8 cellular contexts compared by ENCODE assay signal in the genomic region with DNA sequence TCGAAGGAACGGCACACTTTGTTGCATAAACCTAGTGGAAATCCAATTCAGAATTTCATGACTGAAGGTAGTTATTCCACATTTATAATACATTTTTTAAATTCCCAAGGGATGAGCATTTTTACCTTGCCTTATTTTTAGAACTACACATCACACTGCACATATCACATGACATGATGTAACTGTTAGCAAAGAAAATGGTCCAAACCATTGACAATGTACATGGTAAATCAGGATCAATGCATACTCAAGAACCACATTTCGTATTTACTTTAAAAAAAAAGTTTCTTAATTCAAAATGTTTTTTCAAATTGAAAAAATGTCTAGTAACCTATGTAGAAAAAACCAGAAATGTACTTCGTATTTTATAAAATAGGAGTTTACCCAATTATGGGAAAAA. TPM values are rescaled to one million over a fixed set of nuclear protein-coding genes. Genes with fewer than 3 reads are reported as not detected.
DNase-seq lines count a peak whose midpoint lies in the region; ATAC-seq, FAIRE-seq and TF ChIP-seq lines count a peak whose summit lies in the region.

No MANE protein-coding gene starts in this region.

- H3K4me1 ChIP-seq in RWPE2 (ENCODE audit: insufficient read depth, poor library complexity, severe bottlenecking) (peaks cover 30% of the 10 kb centered on the region), pancreas (peaks cover 27 to 65% (median 54%) of the 10 kb centered on the region in 3 donors)

- DNase-seq in RWPE2 (ENCODE audit: low spot score) (no peak), epithelial cell of esophagus (ENCODE audit: low read depth) (peak; percentile 40), pancreas (no peak), DMS53 (lab: John Stamatoyannopoulos, UW) (no peak), activated gamma-delta T cell treated with Interleukin-2 at 50 U/mL for 16 hours (no peak)
- DNase-seq in activated effector memory CD4-positive, alpha-beta T cell treated with Interleukin-2 at 50 U/mL for 16 hours = no peak

- H3K27ac ChIP-seq in RWPE2 (ENCODE audit: poor library complexity, severe bottlenecking) (peak overlapping the region; percentile 5), pancreas (peak overlapping the region in 2 of 4 donors; percentile 100)

- FAIRE-seq in pancreas (lab: Jason Lieb, UNC) = no peak

- intact Hi-C loops in pancreas (cut with DNase I) = no loop called here

- H3K9me3 ChIP-seq in RWPE2 (ENCODE audit: severe bottlenecking) = no peaks in the 10 kb centered on the region
- H3K9me3 ChIP-seq in pancreas = no peaks in the 10 kb centered on the region

- WGBS in pancreas, 2 donors = 9 to 10% methylated on average over 4 of the region's 4 CpGs

- ATAC-seq in RWPE2 (ENCODE audit: low read depth) (no peak), pancreas (no peak), GM18868 (IDR thresholded peaks at IDR 0.05; ENCODE audit: unreplicated experiment) (no peak)

- H3K4me3 ChIP-seq in GM08714 (ENCODE audit: low read length) (peak overlapping the region; percentile 98; the same call in 1 of the 2 replicates), RWPE2 (ENCODE audit: severe bottlenecking) (peak overlapping the region; percentile 60), epithelial cell of esophagus (ENCODE audit: low read length) (peak overlapping the region; percentile 93), pancreas (peak overlapping the region in 3 of 4 donors; percentile 86 to 94 (median 91))

- TF ChIP-seq CTCF in RWPE2 (IDR thresholded peaks at IDR 0.05; ENCODE audit: poor library complexity, severe bottlenecking) (no peak), epithelial cell of esophagus (IDR thresholded peaks at IDR 0.05; ENCODE audit: insufficient read depth, low read depth, low read length, missing control alignments) (no peak), pancreas (IDR thresholded peaks at IDR 0.05) (no peak)

- peaks cover 11% of the 10 kb centered on the region for H3K36me3 ChIP-seq in RWPE2 (ENCODE audit: low read depth)
- no peaks in the 10 kb centered on the region for H3K36me3 ChIP-seq in pancreas

- no peaks in the 10 kb centered on the region for H3K27me3 ChIP-seq in RWPE2 (ENCODE audit: insufficient read depth, poor library complexity, severe bottlenecking)
- H3K27me3 ChIP-seq in pancreas = no peaks in the 10 kb centered on the region

RNA-seq across cellular contexts. Expression of gene KANSL1, which starts 2.5 kb away (rescaled TPM):
- total RNA-seq in pancreas = 10 to 100 TPM; 35.3 to 86.6 (median 48.9) TPM
- polyA plus RNA-seq in pancreas = 10 to 100 TPM; 24.6 to 30.3 TPM
